In the genomic region with DNA sequence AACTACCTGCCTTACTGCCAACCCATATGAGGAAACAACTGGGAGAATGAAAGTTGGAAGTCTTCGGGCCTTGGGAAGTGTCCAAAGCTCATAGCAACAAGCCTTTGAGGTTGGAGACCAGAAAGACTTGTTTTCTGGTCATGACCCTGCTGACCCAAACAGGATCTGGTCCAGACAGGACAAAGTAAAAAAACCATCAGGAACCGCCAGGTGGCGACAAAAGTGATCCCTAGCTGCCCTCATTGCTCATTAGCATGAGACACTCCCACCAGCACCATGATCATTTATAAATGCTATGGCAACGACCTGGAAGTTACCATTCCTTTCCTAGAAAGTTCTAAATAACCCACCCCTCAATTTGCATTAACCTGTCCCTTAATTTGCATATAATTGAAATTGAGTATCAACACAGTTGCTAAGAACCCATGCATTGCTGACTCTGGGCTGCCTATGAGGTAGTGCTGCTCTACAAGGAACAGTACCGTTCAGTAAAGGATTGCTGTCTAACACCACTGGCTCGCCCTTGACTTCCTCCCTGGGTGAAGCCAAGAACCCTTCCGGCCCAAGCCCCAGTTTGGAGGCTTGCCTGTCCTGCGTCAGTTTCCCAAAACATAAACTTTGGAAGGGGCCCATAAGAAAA, we compare ENCODE assay signal across 8 cellular contexts.
DNase-seq lines count a peak whose midpoint lies in the region; ATAC-seq and TF ChIP-seq lines count a peak whose summit lies in the region.

No MANE protein-coding gene starts in this region.

- ATAC-seq in GM19455 (IDR thresholded peaks at IDR 0.05; ENCODE audit: unreplicated experiment) (peak; percentile 68), HG03139 (IDR thresholded peaks at IDR 0.05; ENCODE audit: unreplicated experiment) (no peak)

- WGBS in testis, 2 donors, result 76 to 85% methylated on average over 8 of the region's 8 CpGs

- no peak overlapping the region for H3K4me3 ChIP-seq in testis

- peak; percentile 62 for DNase-seq in NCI-H460 (ENCODE audit: extremely low read depth, low read depth)
- peak; percentile 22 for DNase-seq in activated T-helper 9 cell treated with anti-CD3 and anti-CD28 coated beads, Interleukin-2, amount 50 U/mL, for 16 hours (ENCODE audit: low read depth)
- DNase-seq in myocyte (ENCODE audit: low read depth), result peak; percentile 31
- DNase-seq in testis, result no peak
- no peak for DNase-seq in NCI-H2029 treated with DMSO at 0.1 percent for 48 hours (lab: John Stamatoyannopoulos, UW)

- H3K9me3 ChIP-seq in testis, result no peaks in the 10 kb centered on the region

- no peaks in the 10 kb centered on the region for H3K4me1 ChIP-seq in testis

- H3K27ac ChIP-seq in C4-2B, result peak overlapping the region; percentile 43
- no peak overlapping the region for H3K27ac ChIP-seq in testis

- no peaks in the 10 kb centered on the region for H3K36me3 ChIP-seq in testis (ENCODE audit: low read depth, missing control alignments)

- TF ChIP-seq CTCF in C4-2B (conservative IDR thresholded peaks at IDR 0.05) (peak; percentile 90), testis (IDR thresholded peaks at IDR 0.05) (no peak)

- intact Hi-C loops in testis (cut with DNase I; ENCODE audit: low total_unique reads), result no loop called here

- H3K27me3 ChIP-seq in testis, result no peaks in the 10 kb centered on the region

- no peak for TF ChIP-seq POLR2A in testis (IDR thresholded peaks at IDR 0.05)

Comparison
In these comparisons a context has a peak if more than half of its experiments do, and no peak if none do; other contexts are left out.
1. DNase-seq: peak in NCI-H460 (single experiment), activated T-helper 9 cell treated with anti-CD3 and anti-CD28 coated beads, Interleukin-2, amount 50 U/mL, for 16 hours (single experiment) and myocyte (single experiment); none in testis (single experiment) and NCI-H2029 treated with DMSO at 0.1 percent for 48 hours (single experiment).